ENCODE assay signal across 12 cellular contexts in the genomic region with DNA sequence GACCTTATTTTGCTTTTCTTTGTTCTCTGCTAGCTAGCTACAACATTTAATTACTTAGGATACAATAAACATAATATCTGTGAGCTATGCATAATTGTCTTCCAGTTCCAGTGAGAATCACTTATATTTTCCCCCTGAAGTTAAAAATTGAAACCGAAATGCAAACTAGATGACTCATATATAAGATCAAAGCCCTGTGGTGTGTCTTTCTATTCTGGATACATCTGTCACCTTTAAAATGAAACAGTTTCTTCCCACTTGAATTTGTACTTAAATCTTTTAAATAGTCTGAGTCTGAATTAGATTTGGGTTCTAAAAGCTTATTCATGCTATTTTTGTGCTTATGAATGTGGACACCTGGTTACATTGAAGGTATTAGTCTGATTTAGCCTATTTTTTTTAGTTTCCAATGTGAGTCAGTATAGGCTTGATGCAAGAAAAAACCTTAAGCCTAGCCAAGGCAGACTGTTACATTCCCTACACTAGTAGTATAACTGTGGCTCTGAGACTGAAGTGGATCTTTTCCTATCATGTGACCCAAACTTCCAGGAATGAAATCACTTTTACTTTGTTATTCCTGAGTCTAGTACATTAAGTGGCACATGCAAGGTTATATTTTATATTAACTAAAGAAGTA.
A peak's percentile ranks its signal among the peaks of the same experiment; 100 is the strongest.
DNase-seq lines count a peak whose midpoint lies in the region; ATAC-seq and TF ChIP-seq lines count a peak whose summit lies in the region.
"Had no signal": no experiment of that assay in that cellular context is flagged by ENCODE, and none has a peak within 500 bp of the region (broad histone marks: within the 10 kb centered on the region; RNA-seq: fewer than 3 reads in every experiment).

No MANE protein-coding gene starts in this region.

- no peaks in the 10 kb centered on the region for H3K9me3 ChIP-seq in adipocyte (ENCODE audit: control insufficient read depth, low read length)

- H3K4me3 ChIP-seq in GM06990 (replicated peaks; ENCODE audit: low read depth, low read length) (no peak overlapping the region), adipocyte (ENCODE audit: low read length) (no peak overlapping the region)

- peak; percentile 80 for ATAC-seq in GM19463 (IDR thresholded peaks at IDR 0.05; ENCODE audit: unreplicated experiment)
- peak; percentile 64 for ATAC-seq in HG03175 (IDR thresholded peaks at IDR 0.05; ENCODE audit: unreplicated experiment)

- H3K27me3 ChIP-seq in GM06990 (replicated peaks; ENCODE audit: control insufficient read depth, insufficient read depth, low read length) (no peaks in the 10 kb centered on the region; the same call in 1 of the 2 replicates), adipocyte (replicated peaks; ENCODE audit: control insufficient read depth, insufficient read depth, low read length) (no peaks in the 10 kb centered on the region)

- H3K4me1 ChIP-seq in adipocyte (ENCODE audit: control insufficient read depth, insufficient read depth, low read length): no peaks in the 10 kb centered on the region

- TF ChIP-seq CTCF in GM06990 (IDR thresholded peaks at IDR 0.05; ENCODE audit: insufficient read depth, low read length, poor library complexity, severe bottlenecking): no peak

- no peaks in the 10 kb centered on the region for H3K36me3 ChIP-seq in GM06990 (ENCODE audit: control insufficient read depth, insufficient read depth, low read length)
- no peaks in the 10 kb centered on the region for H3K36me3 ChIP-seq in adipocyte (ENCODE audit: control insufficient read depth, insufficient read depth, low read length, severe bottlenecking)

- DNase-seq in GM06990 (ENCODE audit: extremely low read depth, insufficient read length): peak; percentile 13
- peak; percentile 1 for DNase-seq in adipocyte (ENCODE audit: low read depth)
- no peak for DNase-seq in mucosa of gallbladder (ENCODE audit: low spot score)
- DNase-seq in DMS153 (lab: John Stamatoyannopoulos, UW): no peak
- DNase-seq in HPDE6-E6E7 (ENCODE audit: extremely low spot score): no peak
- no peak for DNase-seq in stimulated activated CD4-positive, alpha-beta T cell treated with anti-CD3 and anti-CD28 coated beads, Interleukin-4, amount 100 ng/mL, for 24 hours
- DNase-seq: activated CD4-positive, CD25-positive, alpha-beta regulatory T cell treated with anti-CD3 and anti-CD28 coated beads, Interleukin-2, amount 50 U/mL, for 72 hours; amniotic stem cell; NCI-H1436 treated with DMSO at 0.1 percent for 48 hours; occipital lobe had no signal

- H3K9ac ChIP-seq in adipocyte (ENCODE audit: low read length): no peak overlapping the region

Comparison
In these comparisons a context has a peak if more than half of its experiments do, and no peak if none do; other contexts are left out.
1. DNase-seq: peak in GM06990 (single experiment) and adipocyte (single experiment); none in mucosa of gallbladder (single experiment), DMS153 (single experiment), HPDE6-E6E7 (single experiment) and stimulated activated CD4-positive, alpha-beta T cell treated with anti-CD3 and anti-CD28 coated beads, Interleukin-4, amount 100 ng/mL, for 24 hours (single experiment).